ENCODE assay signal across 13 cellular contexts in the genomic region with DNA sequence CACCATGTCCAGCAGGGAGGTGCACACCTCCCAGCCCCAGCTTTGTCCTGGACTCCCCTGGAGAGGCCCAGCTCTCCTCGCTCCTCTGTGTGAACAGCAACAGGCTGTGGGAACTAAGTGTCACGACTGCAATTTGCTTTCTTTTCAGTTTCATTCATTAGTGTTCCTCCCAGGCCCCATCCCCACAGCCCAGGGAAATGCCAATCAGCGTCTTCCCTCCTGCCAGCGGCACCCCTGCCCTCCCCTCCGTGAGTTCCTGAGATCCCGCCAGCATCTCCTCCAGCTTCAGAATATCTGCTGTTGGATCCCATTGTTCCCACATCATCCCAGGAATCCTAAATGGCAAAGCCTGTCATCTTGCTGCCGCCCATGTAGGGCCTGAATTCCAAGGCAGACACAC.
"Had no signal": no experiment of that assay in that cellular context is flagged by ENCODE, and none has a peak within 500 bp of the region (broad histone marks: within the 10 kb centered on the region; RNA-seq: fewer than 3 reads in every experiment).

No MANE protein-coding gene starts in this region.

- H3K27me3 ChIP-seq: colonic mucosa, esophagus muscularis mucosa, hepatocyte had no signal

- H3K4me3 Mint-ChIP-seq: activated naive CD8-positive, alpha-beta T cell; stimulated activated naive CD8-positive, alpha-beta T cell treated with anti-CD3 and anti-CD28 coated beads, Interleukin-15, amount 100 ng/mL, for 72 hours; T-cell had no signal

- H3K27ac Mint-ChIP-seq: activated naive CD8-positive, alpha-beta T cell; stimulated activated naive CD8-positive, alpha-beta T cell treated with anti-CD3 and anti-CD28 coated beads, Interleukin-15, amount 100 ng/mL, for 72 hours; T-cell had no signal

- ATAC-seq: left lobe of liver; stimulated activated naive CD8-positive, alpha-beta T cell treated with anti-CD3 and anti-CD28 coated beads, Interleukin-15, amount 100 ng/mL, for 72 hours; T-cell had no signal

- DNase-seq: activated CD4-positive, alpha-beta T cell treated with anti-CD3 and anti-CD28 coated beads, Interleukin-2, amount 50 U/mL, for 48 hours; activated CD4-positive, CD25-positive, alpha-beta regulatory T cell treated with anti-CD3 and anti-CD28 coated beads, Interleukin-2, amount 50 U/mL, for 72 hours; activated effector memory CD4-positive, alpha-beta T cell treated with anti-CD3 and anti-CD28 coated beads, Interleukin-2, amount 50 U/mL, for 16 hours; activated T-cell treated with anti-CD3 and anti-CD28 coated beads, Interleukin-2, amount 50 U/mL, for 48 hours; colonic mucosa; SK-N-SH; stimulated activated naive CD8-positive, alpha-beta T cell treated with anti-CD3 and anti-CD28 coated beads, Interleukin-15, amount 100 ng/mL, for 72 hours; T-cell; T-helper 9 cell had no signal

- H3K4me3 ChIP-seq: colonic mucosa, esophagus muscularis mucosa, hepatocyte had no signal

- H3K9ac ChIP-seq: SK-N-SH had no signal

- H3K36me3 Mint-ChIP-seq: activated naive CD8-positive, alpha-beta T cell had no signal

- H3K9me3 ChIP-seq: colonic mucosa, esophagus muscularis mucosa, SK-N-SH had no signal

- H3K27ac ChIP-seq: colonic mucosa, hepatocyte had no signal

- H3K9me3 Mint-ChIP-seq: stimulated activated naive CD8-positive, alpha-beta T cell treated with anti-CD3 and anti-CD28 coated beads, Interleukin-15, amount 100 ng/mL, for 72 hours; T-cell had no signal

- H3K4me1 Mint-ChIP-seq: stimulated activated naive CD8-positive, alpha-beta T cell treated with anti-CD3 and anti-CD28 coated beads, Interleukin-15, amount 100 ng/mL, for 72 hours; T-cell had no signal

- H3K27me3 Mint-ChIP-seq: activated naive CD8-positive, alpha-beta T cell; stimulated activated naive CD8-positive, alpha-beta T cell treated with anti-CD3 and anti-CD28 coated beads, Interleukin-15, amount 100 ng/mL, for 72 hours; T-cell had no signal

- H3K4me1 ChIP-seq: colonic mucosa had no signal

- H3K4me2 ChIP-seq: hepatocyte, SK-N-SH had no signal

- H3K36me3 ChIP-seq: colonic mucosa had no signal
